ENCODE assay signal across 23 cellular contexts in genomic region chr18:3140342-3140741, GRCh38.
DNase-seq lines count a peak whose midpoint lies in the region; ATAC-seq and TF ChIP-seq lines count a peak whose summit lies in the region.
"Had no signal": no experiment of that assay in that cellular context is flagged by ENCODE, and none has a peak within 500 bp of the region (broad histone marks: within the 10 kb centered on the region; RNA-seq: fewer than 3 reads in every experiment).

No MANE protein-coding gene starts in this region.

- H3K36me3 ChIP-seq in heart right ventricle = peaks cover 0 to 72% (median 0%) of the 10 kb centered on the region in 9 donors
- peaks cover 27% of the 10 kb centered on the region for H3K36me3 ChIP-seq in right atrium auricular region
- H3K36me3 ChIP-seq in gastrocnemius medialis = peaks cover 0 to 6% of the 10 kb centered on the region in 2 donors
- H3K36me3 ChIP-seq: BE2C had no signal

- TF ChIP-seq CTCF in heart right ventricle (IDR thresholded peaks at IDR 0.05) (no peak), right atrium auricular region (IDR thresholded peaks at IDR 0.05) (no peak), gastrocnemius medialis (IDR thresholded peaks at IDR 0.05 in 4 of 5, conservative IDR thresholded peaks at IDR 0.05 in 1 of 5) (no peak)

- in situ Hi-C loops in gastrocnemius medialis (cut with MboI; ENCODE audit: low sequenced_read_pairs in 4 of 4) = loop anchor here in 3 of 4 donors (10.0 to 25.0 kb wide), 2 partner anchors 203 to 206 kb away; no protein-coding TSS in a partner anchor

- peaks cover 0 to 6% (median 0%) of the 10 kb centered on the region in 11 donors for H3K9me3 ChIP-seq in heart right ventricle
- no peaks in the 10 kb centered on the region for H3K9me3 ChIP-seq in right atrium auricular region
- H3K9me3 ChIP-seq in gastrocnemius medialis = no peaks in the 10 kb centered on the region
- H3K9me3 ChIP-seq: A549, BE2C had no signal

- ATAC-seq in heart right ventricle (no peak), left colon (peak; percentile 60), gastrocnemius medialis (no peak)
- ATAC-seq: A549, GM12878, GM23338 had no signal

- H3K4me1 ChIP-seq in heart right ventricle (peaks cover 0 to 47% (median 5%) of the 10 kb centered on the region in 9 donors), right atrium auricular region (peaks cover 0 to 18% of the 10 kb centered on the region in 2 donors), gastrocnemius medialis (peaks cover 9 to 35% of the 10 kb centered on the region in 2 donors)
- H3K4me1 ChIP-seq: A549; BE2C; BLaER1 treated with 17β-estradiol and CSF1 and Interleukin-3, amounts not matched to agents 10 nM and 100 nM had no signal

- TF ChIP-seq POLR2A in gastrocnemius medialis (IDR thresholded peaks at IDR 0.05) = no peak

- DNase-seq in heart right ventricle (no peak), right atrium auricular region (ENCODE audit: low spot score) (no peak), NCI-H526 (lab: John Stamatoyannopoulos, UW) (peak; percentile 38 to 53), left colon (no peak), gastrocnemius medialis (no peak), HCEC 1CT (no peak), NOMO-1 treated with DMSO at 0.1 percent for 48 hours (lab: John Stamatoyannopoulos, UW; ENCODE audit: unreplicated experiment) (no peak)
- DNase-seq: 8988T; ACHN; AML-193; BE2C; CD4-positive, alpha-beta T cell; CD8-positive, alpha-beta memory T cell; DMS 273 treated with DMSO at 0.1 percent for 48 hours; DMS79; EL; GDM1; H9; HFFc6 had no signal

- intact Hi-C loops in heart right ventricle (cut with DNase I) = no loop called here
- intact Hi-C loops in left colon (cut with DNase I, micrococcal nuclease) = no loop called here
- intact Hi-C loops in gastrocnemius medialis (cut with DNase I; ENCODE audit: low total_unique reads) = no loop called here

- peak overlapping the region in 8 of 10 donors; percentile 36 to 85 (median 64) for H3K27ac ChIP-seq in heart right ventricle
- peak overlapping the region in 1 of 2 donors; percentile 74 for H3K27ac ChIP-seq in right atrium auricular region
- H3K27ac ChIP-seq in gastrocnemius medialis = peak overlapping the region; percentile 65 to 82 (median 76)
- H3K27ac ChIP-seq: A549; BLaER1 treated with 17β-estradiol and CSF1 and Interleukin-3, amounts not matched to agents 10 nM and 100 nM had no signal

- H3K27me3 ChIP-seq in heart right ventricle = no peaks in the 10 kb centered on the region
- H3K27me3 ChIP-seq in right atrium auricular region = no peaks in the 10 kb centered on the region
- no peaks in the 10 kb centered on the region for H3K27me3 ChIP-seq in gastrocnemius medialis
- H3K27me3 ChIP-seq: BE2C; BLaER1 treated with 17β-estradiol and CSF1 and Interleukin-3, amounts not matched to agents 10 nM and 100 nM had no signal

- no peak overlapping the region for H3K4me3 ChIP-seq in heart right ventricle
- H3K4me3 ChIP-seq in right atrium auricular region = no peak overlapping the region
- no peak overlapping the region for H3K4me3 ChIP-seq in gastrocnemius medialis
- H3K4me3 ChIP-seq: A549; BLaER1 treated with 17β-estradiol and CSF1 and Interleukin-3, amounts not matched to agents 10 nM and 100 nM; GM12878; GM23338 had no signal

Comparison
In these comparisons a context has a peak if more than half of its experiments do, and no peak if none do; other contexts are left out.
1. DNase-seq: peak in NCI-H526 (2 of 2); none in heart right ventricle (0 of 2), right atrium auricular region (single experiment), left colon (0 of 2), gastrocnemius medialis (0 of 2), HCEC 1CT (single experiment) and NOMO-1 treated with DMSO at 0.1 percent for 48 hours (single experiment).